2 cellular contexts compared by ENCODE assay signal in the genomic region with DNA sequence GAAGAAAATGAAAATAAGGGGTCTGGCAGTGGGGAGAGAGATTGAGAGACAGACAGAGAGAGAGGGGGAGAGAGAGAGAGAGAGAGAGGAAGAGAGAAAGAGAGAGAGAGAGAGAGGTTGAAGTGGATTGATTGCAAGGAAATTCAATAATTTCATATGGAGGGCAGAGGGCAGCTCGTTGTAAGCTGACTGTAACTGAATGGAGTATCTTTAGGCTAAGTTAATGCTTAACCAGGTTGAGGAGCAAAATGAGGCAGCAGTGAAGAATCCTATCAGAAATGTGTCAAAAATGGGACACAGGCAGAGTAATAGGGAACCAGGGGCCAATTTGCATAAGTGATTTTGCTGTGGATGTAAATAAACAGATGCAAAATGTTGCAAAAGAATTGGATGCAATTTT.
TF ChIP-seq lines count a peak whose summit lies in the region.

No MANE protein-coding gene starts in this region.

TF ChIP-seq in HEK293, 187 proteins besides CTCF, POLR2A, EP300 and RAD21:
- TF ChIP-seq ZNF777 (tag by site-specific recombination; IDR thresholded peaks at IDR 0.05; ENCODE audit: borderline replicate concordance) = no peak
- TF ChIP-seq ZNF596 (tag by site-specific recombination; IDR thresholded peaks at IDR 0.05) = peak; percentile 85
- no peak for TF ChIP-seq ZBTB49 (tag by site-specific recombination; IDR thresholded peaks at IDR 0.05; ENCODE audit: low read depth)

TF ChIP-seq in GM12878, 131 proteins besides CTCF, POLR2A, EP300 and RAD21:
- TF ChIP-seq RB1 (IDR thresholded peaks at IDR 0.05; ENCODE audit: borderline replicate concordance) (no peak), BCL11A (IDR thresholded peaks at IDR 0.05; ENCODE audit: low read depth, low read length) (no peak), RFX5 (IDR thresholded peaks at IDR 0.05; ENCODE audit: low read depth, low read length) (no peak), DPF2 (IDR thresholded peaks at IDR 0.05) (no peak), PAX8 (IDR thresholded peaks at IDR 0.05) (no peak), YY1 (IDR thresholded peaks at IDR 0.05; ENCODE audit: low read depth, low read length) (no peak), TCF3 (IDR thresholded peaks at IDR 0.05; ENCODE audit: borderline replicate concordance, insufficient read depth, low read depth, low read length) (no peak), TCF7 (IDR thresholded peaks at IDR 0.05; ENCODE audit: borderline replicate concordance) (no peak), BMI1 (IDR thresholded peaks at IDR 0.05; ENCODE audit: borderline replicate concordance) (no peak), MEF2A (IDR thresholded peaks at IDR 0.05; ENCODE audit: insufficient read depth, low read depth, low read length) (no peak), CBX3 (IDR thresholded peaks at IDR 0.05; ENCODE audit: borderline replicate concordance, low read depth) (no peak), RAD51 (IDR thresholded peaks at IDR 0.05) (no peak), ZZZ3 (IDR thresholded peaks at IDR 0.05; ENCODE audit: control insufficient read depth, insufficient read length, low read depth) (no peak)
- TF ChIP-seq, protein P1, sequence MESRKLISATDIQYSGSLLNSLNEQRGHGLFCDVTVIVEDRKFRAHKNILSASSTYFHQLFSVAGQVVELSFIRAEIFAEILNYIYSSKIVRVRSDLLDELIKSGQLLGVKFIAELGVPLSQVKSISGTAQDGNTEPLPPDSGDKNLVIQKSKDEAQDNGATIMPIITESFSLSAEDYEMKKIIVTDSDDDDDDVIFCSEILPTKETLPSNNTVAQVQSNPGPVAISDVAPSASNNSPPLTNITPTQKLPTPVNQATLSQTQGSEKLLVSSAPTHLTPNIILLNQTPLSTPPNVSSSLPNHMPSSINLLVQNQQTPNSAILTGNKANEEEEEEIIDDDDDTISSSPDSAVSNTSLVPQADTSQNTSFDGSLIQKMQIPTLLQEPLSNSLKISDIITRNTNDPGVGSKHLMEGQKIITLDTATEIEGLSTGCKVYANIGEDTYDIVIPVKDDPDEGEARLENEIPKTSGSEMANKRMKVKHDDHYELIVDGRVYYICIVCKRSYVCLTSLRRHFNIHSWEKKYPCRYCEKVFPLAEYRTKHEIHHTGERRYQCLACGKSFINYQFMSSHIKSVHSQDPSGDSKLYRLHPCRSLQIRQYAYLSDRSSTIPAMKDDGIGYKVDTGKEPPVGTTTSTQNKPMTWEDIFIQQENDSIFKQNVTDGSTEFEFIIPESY (IDR thresholded peaks at IDR 0.05) = no peak
- TF ChIP-seq, protein P2, sequence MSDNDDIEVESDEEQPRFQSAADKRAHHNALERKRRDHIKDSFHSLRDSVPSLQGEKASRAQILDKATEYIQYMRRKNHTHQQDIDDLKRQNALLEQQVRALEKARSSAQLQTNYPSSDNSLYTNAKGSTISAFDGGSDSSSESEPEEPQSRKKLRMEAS (IDR thresholded peaks at IDR 0.05; ENCODE audit: low read depth, low read length) = no peak
